In genomic region chr22:18609461-18609860, GRCh38 we compare ENCODE assay signal across 8 cellular contexts. TPM values are rescaled to one million over a fixed set of nuclear protein-coding genes. Genes with fewer than 3 reads are reported as not detected.
DNase-seq lines count a peak whose midpoint lies in the region; ATAC-seq and TF ChIP-seq lines count a peak whose summit lies in the region.
"Not testable (repeated sequence)": the region's sequence is repeated elsewhere in the genome, so short reads cannot be mapped to it uniquely, and the experiment has no call there.

No MANE protein-coding gene starts in this region.

- H3K4me1 ChIP-seq in CD8-positive, alpha-beta memory T cell (ENCODE audit: insufficient read depth, low read length); RWPE2 (ENCODE audit: insufficient read depth, poor library complexity, severe bottlenecking); left lung; thoracic aorta (ENCODE audit: control insufficient read depth in 1 of 2, low read depth in 2 of 2): not testable (repeated sequence)

- H3K4me3 Mint-ChIP-seq in CD8-positive, alpha-beta memory T cell; activated CD8-positive, alpha-beta memory T cell treated with anti-CD3 and anti-CD28 coated beads, Interleukin-2, amount 10 ng/mL, durations not matched to agents 7 days and 5 days; activated naive CD8-positive, alpha-beta T cell treated with anti-CD3 and anti-CD28 coated beads for 36 hours: not testable (repeated sequence)

- H3K4me3 ChIP-seq in CD8-positive, alpha-beta memory T cell (ENCODE audit: low read length); RWPE2 (ENCODE audit: severe bottlenecking); left lung: not testable (repeated sequence)
- peak overlapping the region; percentile 48 for H3K4me3 ChIP-seq in thoracic aorta

- CTCF ChIA-PET in CD8-positive, alpha-beta memory T cell (lab: Charles Lee); activated CD8-positive, alpha-beta memory T cell treated with anti-CD3 and anti-CD28 coated beads, Interleukin-2, amount 10 ng/mL, durations not matched to agents 7 days and 5 days (lab: Charles Lee): not testable (repeated sequence)

- ATAC-seq in RWPE2 (ENCODE audit: low read depth) (peak; percentile 26), left lung (peak; percentile 18), omental fat pad (ENCODE audit: low FRiP score) (peak; percentile 7)
- ATAC-seq in activated CD8-positive, alpha-beta memory T cell treated with anti-CD3 and anti-CD28 coated beads, Interleukin-2, amount 10 ng/mL, durations not matched to agents 7 days and 5 days = peak; percentile 14
- not testable (repeated sequence) for ATAC-seq in thoracic aorta (ENCODE audit: insufficient number of reproducible peaks, low FRiP score, low read depth)

- not testable (repeated sequence) for H3K27ac ChIP-seq in CD8-positive, alpha-beta memory T cell (ENCODE audit: low read depth, low read length); RWPE2 (ENCODE audit: poor library complexity, severe bottlenecking); left lung; thoracic aorta

- H3K27me3 ChIP-seq in CD8-positive, alpha-beta memory T cell (ENCODE audit: insufficient read depth, low read length, poor library complexity, severe bottlenecking); RWPE2 (ENCODE audit: insufficient read depth, poor library complexity, severe bottlenecking); left lung; thoracic aorta (replicated peaks; ENCODE audit: insufficient read depth): not testable (repeated sequence)

- H3K36me3 Mint-ChIP-seq in CD8-positive, alpha-beta memory T cell; activated CD8-positive, alpha-beta memory T cell treated with anti-CD3 and anti-CD28 coated beads, Interleukin-2, amount 10 ng/mL, durations not matched to agents 7 days and 5 days; activated naive CD8-positive, alpha-beta T cell treated with anti-CD3 and anti-CD28 coated beads for 36 hours: not testable (repeated sequence)

- H3K9me3 ChIP-seq in CD8-positive, alpha-beta memory T cell (ENCODE audit: low read length); RWPE2 (ENCODE audit: severe bottlenecking); left lung; thoracic aorta: not testable (repeated sequence)

- H3K27ac Mint-ChIP-seq in CD8-positive, alpha-beta memory T cell; activated CD8-positive, alpha-beta memory T cell treated with anti-CD3 and anti-CD28 coated beads, Interleukin-2, amount 10 ng/mL, durations not matched to agents 7 days and 5 days; activated naive CD8-positive, alpha-beta T cell treated with anti-CD3 and anti-CD28 coated beads for 36 hours: not testable (repeated sequence)

- not testable (repeated sequence) for H3K27me3 Mint-ChIP-seq in CD8-positive, alpha-beta memory T cell; activated CD8-positive, alpha-beta memory T cell treated with anti-CD3 and anti-CD28 coated beads, Interleukin-2, amount 10 ng/mL, durations not matched to agents 7 days and 5 days; activated naive CD8-positive, alpha-beta T cell treated with anti-CD3 and anti-CD28 coated beads for 36 hours

- POLR2A ChIA-PET in CD8-positive, alpha-beta memory T cell (lab: Charles Lee) = not testable (repeated sequence)

- intact Hi-C loops in cardiac septum (cut with DNase I); left lung (cut with DNase I): not testable (repeated sequence)

- not testable (repeated sequence) for H3K36me3 ChIP-seq in CD8-positive, alpha-beta memory T cell (ENCODE audit: insufficient read depth, low read length); RWPE2 (ENCODE audit: low read depth); left lung; thoracic aorta

- peak in 3 of 5 donors; percentile 0 to 15 (median 13) for DNase-seq in CD8-positive, alpha-beta memory T cell
- not testable (repeated sequence) for DNase-seq in RWPE2 (ENCODE audit: low spot score); omental fat pad (ENCODE audit: low spot score); thoracic aorta (ENCODE audit: low spot score)
- peak; percentile 40 for DNase-seq in activated CD8-positive, alpha-beta memory T cell treated with anti-CD3 and anti-CD28 coated beads, Interleukin-2, amount 10 ng/mL, durations not matched to agents 7 days and 5 days
- peak; percentile 10 for DNase-seq in activated naive CD8-positive, alpha-beta T cell treated with anti-CD3 and anti-CD28 coated beads for 36 hours
- peak; percentile 62 for DNase-seq in cardiac septum (ENCODE audit: low spot score)
- peak in 1 of 2 donors; percentile 71 for DNase-seq in left lung

- TF ChIP-seq CTCF in RWPE2 (IDR thresholded peaks at IDR 0.05; ENCODE audit: poor library complexity, severe bottlenecking); left lung (IDR thresholded peaks at IDR 0.05); omental fat pad (IDR thresholded peaks at IDR 0.05); thoracic aorta (IDR thresholded peaks at IDR 0.05): not testable (repeated sequence)

- not testable (repeated sequence) for H3K9me3 Mint-ChIP-seq in CD8-positive, alpha-beta memory T cell; activated CD8-positive, alpha-beta memory T cell treated with anti-CD3 and anti-CD28 coated beads, Interleukin-2, amount 10 ng/mL, durations not matched to agents 7 days and 5 days (ENCODE audit: low read depth); activated naive CD8-positive, alpha-beta T cell treated with anti-CD3 and anti-CD28 coated beads for 36 hours

- H3K4me1 Mint-ChIP-seq in CD8-positive, alpha-beta memory T cell; activated CD8-positive, alpha-beta memory T cell treated with anti-CD3 and anti-CD28 coated beads, Interleukin-2, amount 10 ng/mL, durations not matched to agents 7 days and 5 days; activated naive CD8-positive, alpha-beta T cell treated with anti-CD3 and anti-CD28 coated beads for 36 hours: not testable (repeated sequence)

RNA-seq across cellular contexts. Expression of gene RIMBP3, which starts 2.3 kb away (rescaled TPM):
- 1 to 10 TPM; 1.2 to 1.6 TPM for total RNA-seq in CD8-positive, alpha-beta memory T cell
- polyA plus RNA-seq in CD8-positive, alpha-beta memory T cell = 2.8 TPM
- under 1 TPM; 0.28 to 0.35 TPM for total RNA-seq in activated CD8-positive, alpha-beta memory T cell treated with anti-CD3 and anti-CD28 coated beads, Interleukin-2, amount 10 ng/mL, durations not matched to agents 7 days and 5 days
- under 1 TPM; 0.30 to 0.52 TPM for total RNA-seq in activated naive CD8-positive, alpha-beta T cell treated with anti-CD3 and anti-CD28 coated beads for 36 hours
- total RNA-seq in cardiac septum (0.24 TPM), left lung (under 1 TPM; 0.55 to 0.71 TPM), omental fat pad (under 1 TPM; 0.09 to 0.47 (median 0.24) TPM), thoracic aorta (under 1 TPM; 0.54 to 0.92 TPM)
